ENCODE assay signal across 24 cellular contexts in the genomic region with DNA sequence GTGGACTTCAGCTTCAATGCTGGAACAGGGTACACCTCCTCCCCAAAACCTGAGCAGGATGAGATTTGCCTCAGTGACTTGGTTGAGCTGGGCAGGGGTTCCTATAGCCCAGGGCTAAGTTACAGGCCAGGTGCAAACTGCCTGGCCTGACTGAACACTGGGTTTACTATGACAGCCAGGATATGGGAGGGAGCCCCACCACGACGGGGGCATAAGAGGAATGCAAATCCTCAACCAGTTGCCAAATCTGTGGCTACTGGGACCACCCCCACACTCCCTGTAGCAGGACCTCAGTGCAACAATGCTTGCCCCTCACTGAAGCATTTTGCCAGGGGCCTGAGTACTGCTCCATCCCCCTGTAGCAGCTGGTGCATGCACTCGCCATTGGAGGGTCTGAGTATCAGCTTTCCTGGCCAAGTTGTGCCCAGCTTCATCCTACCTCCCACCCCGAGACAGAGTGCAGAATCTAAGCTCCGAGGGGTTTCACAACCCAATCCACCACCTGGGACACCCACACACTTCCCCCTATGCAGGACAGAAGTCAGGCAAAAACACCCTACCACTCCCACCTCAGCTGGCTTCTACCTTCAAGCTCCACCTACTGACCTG. TPM values are rescaled to one million over a fixed set of nuclear protein-coding genes. Genes with fewer than 3 reads are reported as not detected.
DNase-seq lines count a peak whose midpoint lies in the region; ATAC-seq, FAIRE-seq and TF ChIP-seq lines count a peak whose summit lies in the region.
"Had no signal": no experiment of that assay in that cellular context is flagged by ENCODE, and none has a peak within 500 bp of the region (broad histone marks: within the 10 kb centered on the region; RNA-seq: fewer than 3 reads in every experiment).

No MANE protein-coding gene starts in this region.

- ATAC-seq in GM21528 (IDR thresholded peaks at IDR 0.05; ENCODE audit: low FRiP score, unreplicated experiment), result peak; percentile 33
- peak; percentile 15 for ATAC-seq in HG03520 (IDR thresholded peaks at IDR 0.05; ENCODE audit: unreplicated experiment)
- no peak for ATAC-seq in activated T-cell treated with anti-CD3 and anti-CD28 coated beads, Interleukin-2, amount 50 U/mL, for 4 hours
- ATAC-seq: right lobe of liver, upper lobe of right lung had no signal

- 79 to 90% (median 85%) methylated on average over 3 to 5 of the region's 5 CpGs for WGBS in stomach, 5 donors
- WGBS in small intestine, 3 donors, result 72 to 88% (median 75%) methylated on average over 5 of the region's 5 CpGs

- peaks cover 44% of the 10 kb centered on the region for H3K4me1 Mint-ChIP-seq in mesothelial cell of epicardium
- H3K4me1 Mint-ChIP-seq in activated T-cell treated with anti-CD3 and anti-CD28 coated beads, Interleukin-2, amount 50 U/mL, for 4 hours (ENCODE audit: low read depth), result peaks cover 6% of the 10 kb centered on the region
- H3K4me1 Mint-ChIP-seq: activated CD4-positive, alpha-beta T cell treated with anti-CD3 and anti-CD28 coated beads, Interleukin-2, amount 10 ng/mL, durations not matched to agents 24 days and 14 days had no signal

- H3K36me3 ChIP-seq in stomach (no peaks in the 10 kb centered on the region), small intestine (ENCODE audit: control insufficient read depth in 2 of 2, insufficient read depth in 2 of 2, low read length in 2 of 2) (no peaks in the 10 kb centered on the region)
- H3K36me3 ChIP-seq: MG63, right lobe of liver, upper lobe of right lung had no signal

- TF ChIP-seq POLR2A in GM12891 (IDR thresholded peaks at IDR 0.05; ENCODE audit: low read depth, low read length) (no peak), stomach (IDR thresholded peaks at IDR 0.05) (no peak)

- H3K9me3 ChIP-seq in stomach (peaks cover 0 to 9% (median 7%) of the 10 kb centered on the region in 4 donors), small intestine (ENCODE audit: control insufficient read depth, low read depth) (no peaks in the 10 kb centered on the region)
- H3K9me3 ChIP-seq: MG63, right lobe of liver, upper lobe of right lung had no signal

- H3K27me3 ChIP-seq in stomach (no peaks in the 10 kb centered on the region), small intestine (ENCODE audit: control insufficient read depth in 2 of 2, insufficient read depth in 2 of 2, low read length in 2 of 2) (no peaks in the 10 kb centered on the region)
- H3K27me3 ChIP-seq: MG63, right lobe of liver, upper lobe of right lung had no signal

- no peak overlapping the region for H3K4me3 Mint-ChIP-seq in mesothelial cell of epicardium
- H3K4me3 Mint-ChIP-seq in activated T-cell treated with anti-CD3 and anti-CD28 coated beads, Interleukin-2, amount 50 U/mL, for 4 hours, result no peak overlapping the region
- H3K4me3 Mint-ChIP-seq: activated CD4-positive, alpha-beta T cell treated with anti-CD3 and anti-CD28 coated beads, Interleukin-2, amount 10 ng/mL, durations not matched to agents 24 days and 14 days; activated naive CD4-positive, alpha-beta T cell treated with anti-CD3 and anti-CD28 coated beads, Interleukin-2, amount 10 ng/mL, durations not matched to agents 7 days and 5 days had no signal

- H3K4me1 ChIP-seq in stomach (peaks cover 0 to 18% (median 7%) of the 10 kb centered on the region in 4 donors), small intestine (ENCODE audit: control insufficient read depth in 2 of 2, insufficient read depth in 1 of 2, low read depth in 1 of 2, low read length in 1 of 2) (no peaks in the 10 kb centered on the region)
- H3K4me1 ChIP-seq: Caco-2, right lobe of liver, upper lobe of right lung had no signal

- peak overlapping the region; percentile 92 for H3K27ac Mint-ChIP-seq in mesothelial cell of epicardium
- H3K27ac Mint-ChIP-seq: activated CD4-positive, alpha-beta T cell treated with anti-CD3 and anti-CD28 coated beads, Interleukin-2, amount 10 ng/mL, durations not matched to agents 24 days and 14 days; activated naive CD4-positive, alpha-beta T cell treated with anti-CD3 and anti-CD28 coated beads, Interleukin-2, amount 10 ng/mL, durations not matched to agents 7 days and 5 days had no signal

- no peak for DNase-seq in GM12891 (ENCODE audit: insufficient read length, low spot score)
- no peak for DNase-seq in mesothelial cell of epicardium (ENCODE audit: low spot score in 2 of 2, unreplicated experiment in 2 of 2)
- no peak for DNase-seq in stomach
- DNase-seq in small intestine, result no peak
- no peak for DNase-seq in HuH-7 (ENCODE audit: low spot score)
- DNase-seq in activated T-cell treated with anti-CD3 and anti-CD28 coated beads, Interleukin-2, amount 50 U/mL, for 4 hours, result no peak
- DNase-seq: activated CD4-positive, alpha-beta T cell treated with anti-CD3 and anti-CD28 coated beads, Interleukin-2, amount 10 ng/mL, durations not matched to agents 24 days and 14 days; activated naive CD4-positive, alpha-beta T cell treated with anti-CD3 and anti-CD28 coated beads, Interleukin-2, amount 10 ng/mL, durations not matched to agents 7 days and 5 days; Caco-2; glutamatergic neuron; HCEC 1CT; MG63; NCI-H1694; right lobe of liver; stimulated activated naive CD4-positive, alpha-beta T cell; SW 1271; upper lobe of right lung had no signal

- no peak for TF ChIP-seq CTCF in mesothelial cell of epicardium (IDR thresholded peaks at IDR 0.05; ENCODE audit: unreplicated experiment)
- TF ChIP-seq CTCF in stomach (IDR thresholded peaks at IDR 0.05), result no peak

- no peaks in the 10 kb centered on the region for H3K36me3 Mint-ChIP-seq in mesothelial cell of epicardium
- H3K36me3 Mint-ChIP-seq in activated T-cell treated with anti-CD3 and anti-CD28 coated beads, Interleukin-2, amount 50 U/mL, for 4 hours (ENCODE audit: insufficient read depth), result peaks cover 3% of the 10 kb centered on the region

- intact Hi-C loops in stomach (cut with DNase I; ENCODE audit: low total_unique reads), result no loop called here

- H3K27ac ChIP-seq in stomach, result no peak overlapping the region
- peak overlapping the region in 1 of 2 donors; percentile 47 for H3K27ac ChIP-seq in small intestine (ENCODE audit: low read depth in 1 of 2, low read length in 1 of 2)
- H3K27ac ChIP-seq: right lobe of liver, upper lobe of right lung had no signal

- peaks cover 25% of the 10 kb centered on the region for H3K27me3 Mint-ChIP-seq in mesothelial cell of epicardium (ENCODE audit: low read depth)
- peaks cover 5% of the 10 kb centered on the region for H3K27me3 Mint-ChIP-seq in activated T-cell treated with anti-CD3 and anti-CD28 coated beads, Interleukin-2, amount 50 U/mL, for 4 hours (ENCODE audit: low read depth)

- FAIRE-seq in GM12891 (lab: Jason Lieb, UNC), result no peak
- FAIRE-seq in small intestine (lab: Jason Lieb, UNC), result no peak
- FAIRE-seq: astrocyte, TTC549 had no signal

- H3K9me3 Mint-ChIP-seq in mesothelial cell of epicardium, result peaks cover 7% of the 10 kb centered on the region
- peaks cover 13% of the 10 kb centered on the region for H3K9me3 Mint-ChIP-seq in activated T-cell treated with anti-CD3 and anti-CD28 coated beads, Interleukin-2, amount 50 U/mL, for 4 hours

- H3K4me3 ChIP-seq in stomach (no peak overlapping the region), small intestine (ENCODE audit: low read depth in 1 of 2, low read length in 2 of 2) (no peak overlapping the region)
- H3K4me3 ChIP-seq: MG63, right lobe of liver, upper lobe of right lung had no signal

- TF ChIP-seq EP300 in stomach (IDR thresholded peaks at IDR 0.05), result no peak

TF ChIP-seq in GM12891, 5 proteins besides CTCF, POLR2A, EP300 and RAD21:
- peak; percentile 4; the same call in 1 of the 2 replicates for TF ChIP-seq SPI1 (IDR thresholded peaks at IDR 0.05; ENCODE audit: low read depth, low read length)
- no peak for TF ChIP-seq TAF1 (IDR thresholded peaks at IDR 0.05; ENCODE audit: low read depth, low read length)
- TF ChIP-seq PAX5 (IDR thresholded peaks at IDR 0.05; ENCODE audit: insufficient read depth, low read length, severe bottlenecking), result no peak
- no peak for TF ChIP-seq POU2F2 (IDR thresholded peaks at IDR 0.05; ENCODE audit: low read depth, low read length)
- TF ChIP-seq POLR2AphosphoS5 (IDR thresholded peaks at IDR 0.05; ENCODE audit: low read depth, low read length), result no peak
TF ChIP-seq in GM12891: peak in this region for 1.

RNA-seq across cellular contexts. Expression of a gene that starts 27.6 kb away (rescaled TPM):
- polyA plus RNA-seq in GM12891 (2012; ENCODE audit: low read depth, missing spikeins), result 0.06 TPM
- total RNA-seq in mesothelial cell of epicardium, result not detected in 3 replicates
- not detected for total RNA-seq in stomach
- polyA plus RNA-seq in stomach, result not detected
- not detected for polyA plus RNA-seq in small intestine
- not detected for total RNA-seq in activated T-cell treated with anti-CD3 and anti-CD28 coated beads, Interleukin-2, amount 50 U/mL, for 4 hours
- total RNA-seq: activated CD4-positive, alpha-beta T cell treated with anti-CD3 and anti-CD28 coated beads, Interleukin-2, amount 10 ng/mL, durations not matched to agents 24 days and 14 days; astrocyte; Caco-2; chondrocyte; fibroblast of lung; osteoblast; upper lobe of right lung had no signal
- polyA plus RNA-seq: fibroblast of lung had no signal

RNA-seq across cellular contexts. Expression of a gene that starts 30.7 kb away (rescaled TPM):
- polyA plus RNA-seq in GM12891 (2012; ENCODE audit: low read depth, missing spikeins), result 0.78 TPM
- total RNA-seq in mesothelial cell of epicardium, result 0.34 to 0.53 TPM in 2 of 3 replicates, not detected in the other
- total RNA-seq in stomach, result 1 to 10 TPM in 1 of 5 donors, not detected in 4; 1.7 TPM
- polyA plus RNA-seq in stomach, result 1 to 10 TPM in 1 of 3 donors, under 1 TPM in 1, not detected in 1; 0.10 to 7.7 TPM
- 1 to 10 TPM in 2 of 3 donors, not detected in 1; 1.1 to 1.8 TPM for polyA plus RNA-seq in small intestine
- total RNA-seq in activated T-cell treated with anti-CD3 and anti-CD28 coated beads, Interleukin-2, amount 50 U/mL, for 4 hours, result not detected
- total RNA-seq: activated CD4-positive, alpha-beta T cell treated with anti-CD3 and anti-CD28 coated beads, Interleukin-2, amount 10 ng/mL, durations not matched to agents 24 days and 14 days; Caco-2; fibroblast of lung had no signal

RNA-seq across cellular contexts. Expression of a gene that starts 54.8 kb away (rescaled TPM):
- 4.2 TPM for polyA plus RNA-seq in GM12891 (2012; ENCODE audit: low read depth, missing spikeins)
- total RNA-seq in mesothelial cell of epicardium (not detected in 3 replicates), stomach (under 1 TPM in 1 of 5 donors, not detected in 4; 0.37 TPM)
- polyA plus RNA-seq in stomach (under 1 TPM in 2 of 3 donors, not detected in 1; 0.08 to 0.12 TPM), small intestine (under 1 TPM in 2 of 3 donors, not detected in 1; 0.10 to 0.27 TPM)
- 1 to 10 TPM in 1 of 3 donors, under 1 TPM in 2; 0.82 to 1.9 (median 0.91) TPM for total RNA-seq in activated T-cell treated with anti-CD3 and anti-CD28 coated beads, Interleukin-2, amount 50 U/mL, for 4 hours
- total RNA-seq: astrocyte, Caco-2, chondrocyte, fibroblast of lung, osteoblast had no signal
- polyA plus RNA-seq: fibroblast of lung had no signal

Comparison
In these comparisons a context has a peak if more than half of its experiments do, and no peak if none do; other contexts are left out.
1. ATAC-seq: peak in GM21528 (single experiment) and HG03520 (single experiment); none in activated T-cell treated with anti-CD3 and anti-CD28 coated beads, Interleukin-2, amount 50 U/mL, for 4 hours (0 of 2).